8 cellular contexts compared by ENCODE assay signal in the genomic region with DNA sequence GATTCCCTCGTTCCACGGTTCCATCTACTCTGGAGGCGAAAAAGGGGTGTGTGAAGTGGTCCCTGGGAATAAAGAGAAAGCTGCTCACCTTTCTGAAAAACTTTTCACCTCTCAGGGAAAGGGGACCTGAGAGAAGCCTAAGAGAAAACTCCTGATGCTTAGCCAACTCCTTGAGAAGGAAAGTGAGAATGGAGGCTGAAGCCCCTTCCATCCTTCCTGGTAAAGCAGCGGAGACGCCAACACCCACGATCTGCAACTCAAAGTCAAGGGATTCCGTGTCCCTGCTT.
A peak's percentile ranks its signal among the peaks of the same experiment; 100 is the strongest.
DNase-seq lines count a peak whose midpoint lies in the region; ATAC-seq, FAIRE-seq and TF ChIP-seq lines count a peak whose summit lies in the region.

No MANE protein-coding gene starts in this region.

- no peaks in the 10 kb centered on the region for H3K9me3 Mint-ChIP-seq in Calu3 (ENCODE audit: low read depth, unreplicated experiment)

- H3K27me3 ChIP-seq in Peyer's patch (no peaks in the 10 kb centered on the region), ovary (no peaks in the 10 kb centered on the region)

- TF ChIP-seq CTCF in Calu3 (IDR thresholded peaks at IDR 0.05; ENCODE audit: unreplicated experiment) = no peak
- TF ChIP-seq CTCF in Peyer's patch (IDR thresholded peaks at IDR 0.05) = no peak
- no peak for TF ChIP-seq CTCF in epithelial cell of proximal tubule (conservative IDR thresholded peaks at IDR 0.05; ENCODE audit: low read depth, low read length)
- TF ChIP-seq CTCF in ovary (IDR thresholded peaks at IDR 0.05) = no peak

- peak overlapping the region; percentile 69 for H3K4me3 Mint-ChIP-seq in Calu3 (ENCODE audit: low read depth, unreplicated experiment)

- WGBS in ovary, 3 donors = 42 to 47% (median 47%) methylated on average over 7 of the region's 7 CpGs

- intact Hi-C loops in Calu3 (cut with micrococcal nuclease; ENCODE audit: unreplicated experiment) (no loop called here), ovary (cut with DNase I) (loop anchor here in 3 of 4 donors (5.0 to 10.0 kb wide), 3 partner anchors 108 to 298 kb away; partner anchors contain the start of gene ARF6 (in 2 of the 3))

- DNase-seq in Calu3 (no peak), Peyer's patch (no peak), epithelial cell of proximal tubule (ENCODE audit: low read depth) (no peak), ovary (no peak), HTR-8/SVneo (ENCODE audit: insufficient read length, low spot score) (no peak), GF-D8 (lab: John Stamatoyannopoulos, UW) (no peak), NOMO-1 treated with dmso at 0.1 percent for 144 hours (lab: John Stamatoyannopoulos, UW; ENCODE audit: unreplicated experiment) (no peak)

- H3K36me3 ChIP-seq in Peyer's patch (no peaks in the 10 kb centered on the region), ovary (no peaks in the 10 kb centered on the region)

- H3K4me1 ChIP-seq in Peyer's patch = peaks cover 12 to 45% (median 35%) of the 10 kb centered on the region in 4 donors
- H3K4me1 ChIP-seq in ovary (ENCODE audit: insufficient read depth) = peaks cover 4% of the 10 kb centered on the region

- peaks cover 46% of the 10 kb centered on the region for H3K36me3 Mint-ChIP-seq in Calu3 (ENCODE audit: insufficient read depth, unreplicated experiment)

- no peaks in the 10 kb centered on the region for H3K27me3 Mint-ChIP-seq in Calu3 (ENCODE audit: unreplicated experiment)

- CTCF ChIA-PET in Calu3 (lab: Charles Lee) = interaction anchor here (1.2 to 4.5 kb wide), 5 partner anchors 14 to 140 kb away, joined by 3 to 23 read pairs (median 5); no protein-coding TSS in a partner anchor

- TSS peak; percentile 54 for BruUV-seq in Calu3 (replicated peaks; lab: Mats Ljungman, UMichigan)

- TF ChIP-seq EP300 in ovary (IDR thresholded peaks at IDR 0.05) = no peak

- peaks cover 64% of the 10 kb centered on the region for H3K4me1 Mint-ChIP-seq in Calu3 (ENCODE audit: low read depth, unreplicated experiment)

- FAIRE-seq in HTR-8/SVneo (lab: Jason Lieb, UNC) = no peak

- no peak for TF ChIP-seq POLR2A in Peyer's patch (IDR thresholded peaks at IDR 0.05)
- TF ChIP-seq POLR2A in ovary (IDR thresholded peaks at IDR 0.05) = no peak

- peak overlapping the region; percentile 94 to 99 (median 95) for H3K27ac ChIP-seq in Peyer's patch
- H3K27ac ChIP-seq in ovary = peak overlapping the region in 1 of 2 donors; percentile 52

- ATAC-seq in HG03045 (IDR thresholded peaks at IDR 0.05; ENCODE audit: unreplicated experiment) = no peak

- peak overlapping the region; percentile 99 for H3K27ac Mint-ChIP-seq in Calu3 (ENCODE audit: unreplicated experiment)

- H3K9me3 ChIP-seq in Peyer's patch (no peaks in the 10 kb centered on the region), ovary (no peaks in the 10 kb centered on the region)

- H3K4me3 ChIP-seq in Peyer's patch = peak overlapping the region; percentile 47 to 62 (median 54)
- H3K4me3 ChIP-seq in epithelial cell of proximal tubule (ENCODE audit: low read depth, low read length) = peak overlapping the region; percentile 48
- peak overlapping the region; percentile 56 for H3K4me3 ChIP-seq in ovary
